Comparison of ENCODE assay signal across 26 cellular contexts in genomic region chr7:77222819-77223218, GRCh38. TPM values are rescaled to one million over a fixed set of nuclear protein-coding genes. Genes with fewer than 3 reads are reported as not detected.
"Had no signal": no experiment of that assay in that cellular context is flagged by ENCODE, and none has a peak within 500 bp of the region (broad histone marks: within the 10 kb centered on the region; RNA-seq: fewer than 3 reads in every experiment).

No MANE protein-coding gene starts in this region.

- H3K4me3 ChIP-seq: body of pancreas, coronary artery, esophagus squamous epithelium, left lung, right atrium auricular region, skin epidermis had no signal

- H3K27ac Mint-ChIP-seq: activated B cell treated with CpG ODN at 0.5 μM for 24 hours; activated CD4-positive, alpha-beta T cell treated with anti-CD3 and anti-CD28 coated beads, Interleukin-2, amount 10 ng/mL, durations not matched to agents 24 days and 14 days; activated naive CD4-positive, alpha-beta T cell treated with anti-CD3 and anti-CD28 coated beads for 36 hours; activated T-helper 1 cell treated with anti-CD3 and anti-CD28 coated beads, Interleukin-12 subunit alpha, Interleukin-12 subunit beta, Interleukin-2, Interleukin-4 antibody, amounts not matched to agents 30 ng/mL and 10 ng/mL and 1 ng/mL, durations not matched to agents 14 hours and 24 hours and 36 hours; T-helper 1 cell treated with Interleukin-12 subunit alpha and Interleukin-12 subunit beta and Interleukin-4 antibody, amounts not matched to agents 30 μg/mL and 1 μg/mL, for 36 hours had no signal

- H3K4me3 Mint-ChIP-seq: activated B cell treated with CpG ODN at 0.5 μM for 24 hours; activated CD4-positive, alpha-beta T cell treated with anti-CD3 and anti-CD28 coated beads, Interleukin-2, amount 10 ng/mL, durations not matched to agents 24 days and 14 days; activated naive CD4-positive, alpha-beta T cell treated with anti-CD3 and anti-CD28 coated beads for 36 hours; activated T-helper 1 cell treated with anti-CD3 and anti-CD28 coated beads, Interleukin-12 subunit alpha, Interleukin-12 subunit beta, Interleukin-2, Interleukin-4 antibody, amounts not matched to agents 30 ng/mL and 10 ng/mL and 1 ng/mL, durations not matched to agents 14 hours and 24 hours and 36 hours; naive B cell; T-helper 1 cell treated with Interleukin-12 subunit alpha and Interleukin-12 subunit beta and Interleukin-4 antibody, amounts not matched to agents 30 μg/mL and 1 μg/mL, for 36 hours had no signal

- DNase-seq: activated B cell treated with CpG ODN at 0.5 μM for 24 hours; activated CD4-positive, alpha-beta T cell treated with anti-CD3 and anti-CD28 coated beads, Interleukin-2, amount 10 ng/mL, durations not matched to agents 24 days and 14 days; activated CD8-positive, alpha-beta memory T cell treated with anti-CD3 and anti-CD28 coated beads for 24 hours; activated naive CD4-positive, alpha-beta T cell treated with anti-CD3 and anti-CD28 coated beads for 36 hours; caudate nucleus; effector CD8-positive, alpha-beta T cell; esophagus squamous epithelium; left lung; mammary epithelial cell; naive B cell; occipital lobe; SK-N-SH; stimulated activated CD4-positive, alpha-beta T cell treated with anti-CD3 and anti-CD28 coated beads, Interleukin-15, amount 100 ng/mL, for 24 hours; stimulated activated CD4-positive, alpha-beta T cell treated with anti-CD3 and anti-CD28 coated beads, Interleukin-4, amount 100 ng/mL, for 24 hours; stimulated activated CD8-positive, alpha-beta memory T cell treated with anti-CD3 and anti-CD28 coated beads, Interleukin-4, amount 100 ng/mL, for 48 hours; stimulated activated naive CD4-positive, alpha-beta T cell treated with Interleukin-2 at 50 U/mL for 16 hours; trophoblast cell had no signal

- H3K27me3 Mint-ChIP-seq: activated B cell treated with CpG ODN at 0.5 μM for 24 hours; activated CD4-positive, alpha-beta T cell treated with anti-CD3 and anti-CD28 coated beads, Interleukin-2, amount 10 ng/mL, durations not matched to agents 24 days and 14 days; naive B cell had no signal

- H3K4me1 Mint-ChIP-seq: activated B cell treated with CpG ODN at 0.5 μM for 24 hours, naive B cell had no signal

RNA-seq across cellular contexts. Expression of gene FGL2, which starts 23.2 kb away (rescaled TPM):
- total RNA-seq: activated naive CD4-positive, alpha-beta T cell treated with anti-CD3 and anti-CD28 coated beads for 36 hours; endothelial cell of umbilical vein; glomerular endothelial cell had no signal
- polyA plus RNA-seq: endothelial cell of umbilical vein, keratinocyte, SK-N-SH had no signal
